Comparison of ENCODE assay signal across 24 cellular contexts in the genomic region with DNA sequence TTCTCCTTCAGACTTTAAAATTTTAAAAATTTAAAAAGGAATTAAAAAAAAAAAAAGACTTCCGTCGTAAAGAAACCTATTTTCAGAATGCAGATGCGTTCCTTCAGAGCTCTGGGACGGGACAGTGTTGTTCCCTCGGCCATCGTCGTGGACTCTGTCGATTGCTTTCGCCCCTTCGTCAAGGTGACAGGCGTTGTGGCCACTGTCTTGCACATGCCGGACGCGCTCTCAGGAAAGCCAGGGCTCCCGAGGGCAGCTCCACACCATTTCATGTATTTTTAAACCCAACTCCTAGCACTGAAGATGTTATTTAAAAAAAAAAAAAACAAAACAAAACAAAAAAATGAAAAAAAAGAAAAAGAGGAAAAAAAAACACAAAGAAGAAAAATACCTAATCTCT. TPM values are rescaled to one million over a fixed set of nuclear protein-coding genes. Genes with fewer than 3 reads are reported as not detected.
DNase-seq lines count a peak whose midpoint lies in the region; ATAC-seq and TF ChIP-seq lines count a peak whose summit lies in the region.
"Had no signal": no experiment of that assay in that cellular context is flagged by ENCODE, and none has a peak within 500 bp of the region (broad histone marks: within the 10 kb centered on the region; RNA-seq: fewer than 3 reads in every experiment).

No MANE protein-coding gene starts in this region.

- no peak overlapping the region for H3K4me3 ChIP-seq in Caco-2 (ENCODE audit: low read depth, low read length)
- no peak overlapping the region for H3K4me3 ChIP-seq in sigmoid colon
- H3K4me3 ChIP-seq: A549, SJSA1 had no signal

- 89 to 93% methylated on average over 15 of the region's 15 CpGs for WGBS in sigmoid colon, 2 donors

- ATAC-seq in GM18498 (IDR thresholded peaks at IDR 0.05; ENCODE audit: unreplicated experiment) (no peak), GM21381 (IDR thresholded peaks at IDR 0.05; ENCODE audit: unreplicated experiment) (no peak)
- ATAC-seq: A549, Right ventricle myocardium inferior had no signal

- DNase-seq in Caco-2 (no peak), ecto neural progenitor cell (ENCODE audit: low spot score) (peak; percentile 39), sigmoid colon (peak; percentile 56), H4 (ENCODE audit: low spot score) (no peak)
- DNase-seq: CD4-positive, alpha-beta memory T cell; EL; GF-D8; HFFc6; KBM-7; NCI-H1105; NCI-H146; NCI-H2029; NCI-H226; NCI-H524; OCI-M1; T-helper 1 cell had no signal

- TF ChIP-seq CTCF in 22Rv1 (IDR thresholded peaks at IDR 0.05) (no peak), Caco-2 (IDR thresholded peaks at IDR 0.05; ENCODE audit: insufficient read depth in 1 of 2, low read depth in 1 of 2, low read length in 1 of 2, severe bottlenecking in 1 of 2, unreplicated experiment in 1 of 2) (no peak), sigmoid colon (IDR thresholded peaks at IDR 0.05) (no peak)

- peaks cover 18% of the 10 kb centered on the region for H3K36me3 Mint-ChIP-seq in Caco-2 (ENCODE audit: insufficient read depth, unreplicated experiment)

- no peaks in the 10 kb centered on the region for H3K27me3 ChIP-seq in Caco-2 (replicated peaks; ENCODE audit: control insufficient read depth, insufficient read depth, low read length)
- H3K27me3 ChIP-seq in sigmoid colon: no peaks in the 10 kb centered on the region
- H3K27me3 ChIP-seq: SJSA1 had no signal

- H3K4me1 ChIP-seq in Caco-2 (peaks cover 7% of the 10 kb centered on the region), sigmoid colon (no peaks in the 10 kb centered on the region)
- H3K4me1 ChIP-seq: A549 had no signal

- POLR2A ChIA-PET in Caco-2 (lab: Charles Lee): no interaction called here

- H3K4me1 Mint-ChIP-seq in Caco-2 (ENCODE audit: low read depth, unreplicated experiment): no peaks in the 10 kb centered on the region

- H3K9me3 ChIP-seq in Caco-2: no peaks in the 10 kb centered on the region
- H3K9me3 ChIP-seq in sigmoid colon: no peaks in the 10 kb centered on the region
- H3K9me3 ChIP-seq: SJSA1 had no signal

- H3K27ac Mint-ChIP-seq in Caco-2 (ENCODE audit: unreplicated experiment): no peak overlapping the region
- H3K27ac Mint-ChIP-seq: HFFc6 had no signal

- H3K9me3 Mint-ChIP-seq in Caco-2 (ENCODE audit: unreplicated experiment): peaks cover 9% of the 10 kb centered on the region
- H3K9me3 Mint-ChIP-seq: CD4-positive, alpha-beta memory T cell had no signal

- no peaks in the 10 kb centered on the region; the same call in 1 of the 2 replicates for H3K36me3 ChIP-seq in Caco-2 (ENCODE audit: control insufficient read depth, insufficient read depth, low read length)
- peaks cover 0 to 54% (median 11%) of the 10 kb centered on the region in 4 donors for H3K36me3 ChIP-seq in sigmoid colon

- no peak for TF ChIP-seq POLR2A in sigmoid colon (IDR thresholded peaks at IDR 0.05)

- no peaks in the 10 kb centered on the region for H3K27me3 Mint-ChIP-seq in Caco-2 (ENCODE audit: insufficient read depth, unreplicated experiment)
- H3K27me3 Mint-ChIP-seq: CD4-positive, alpha-beta memory T cell had no signal

- H3K27ac ChIP-seq in 22Rv1 (peak overlapping the region; percentile 40), sigmoid colon (no peak overlapping the region)
- H3K27ac ChIP-seq: A549, HL-60, SJSA1 had no signal

- CTCF ChIA-PET in Caco-2 (lab: Charles Lee): interaction anchor here (1.0 kb wide), 2 partner anchors 21 to 70 kb away, joined by 3 to 4 read pairs; no protein-coding TSS in a partner anchor

- no peak for TF ChIP-seq EP300 in sigmoid colon (IDR thresholded peaks at IDR 0.05)

- intact Hi-C loops in Caco-2 (cut with micrococcal nuclease; ENCODE audit: unreplicated experiment): no loop called here
- intact Hi-C loops in sigmoid colon (cut with DNase I): no loop called here

- BruUV-seq in Caco-2 (replicated peaks; lab: Mats Ljungman, UMichigan): TSS peak; percentile 30

- H3K4me3 Mint-ChIP-seq in Caco-2 (ENCODE audit: unreplicated experiment): no peak overlapping the region
- H3K4me3 Mint-ChIP-seq: CD4-positive, alpha-beta memory T cell; HFFc6 had no signal

RNA-seq across cellular contexts. Expression of gene TMC6, which starts 22.3 kb away (rescaled TPM):
- 77.7 and 84.7 TPM in 2 replicates for total RNA-seq in Caco-2 (2022)
- 10 to 100 TPM in 2 of 4 donors, 1 to 10 TPM in 2; 5.3 to 13.9 (median 8.9) TPM for total RNA-seq in sigmoid colon
- 100 to 1,000 TPM in 1 of 3 donors, 10 to 100 TPM in 1, 1 to 10 TPM in 1; 9.0 to 145 (median 10.8) TPM for polyA plus RNA-seq in sigmoid colon
- 2.7 and 7.9 TPM in 2 replicates for total RNA-seq in H4 (2014; rRNA removed; shearing (Covaris generic))

RNA-seq across cellular contexts. Expression of gene TMC8, which starts 24.4 kb away (rescaled TPM):
- total RNA-seq in Caco-2 (2022) (not detected in 2 replicates), sigmoid colon (10 to 100 TPM in 1 of 4 donors, 1 to 10 TPM in 3; 2.8 to 13.2 (median 3.9) TPM)
- polyA plus RNA-seq in sigmoid colon: 10 to 100 TPM in 1 of 3 donors, 1 to 10 TPM in 2; 1.8 to 51.7 (median 2.1) TPM
- 0.02 TPM in 1 of 2 replicates, not detected in the other for total RNA-seq in H4 (2014; rRNA removed; shearing (Covaris generic))
- total RNA-seq: HFFc6, SJSA1 had no signal
- polyA plus RNA-seq: BJ had no signal

RNA-seq across cellular contexts. Expression of gene C17orf99, which starts 40.0 kb away (rescaled TPM):
- total RNA-seq in Caco-2 (2022) (not detected in 2 replicates), sigmoid colon (not detected)
- polyA plus RNA-seq in sigmoid colon: under 1 TPM in 1 of 3 donors, not detected in 2; 0.73 TPM
- total RNA-seq in H4 (2014; rRNA removed; shearing (Covaris generic)): not detected in 2 replicates
- total RNA-seq: CD4-positive, alpha-beta memory T cell; HFFc6; Right ventricle myocardium inferior; SJSA1 had no signal
- polyA plus RNA-seq: A549; BJ; CD4-positive, alpha-beta memory T cell had no signal

Comparison
In these comparisons a context has a peak if more than half of its experiments do, and no peak if none do; other contexts are left out.
1. DNase-seq: peak in ecto neural progenitor cell (single experiment) and sigmoid colon (single experiment); none in Caco-2 (0 of 2) and H4 (single experiment).